ENCODE assay signal across 10 cellular contexts in genomic region chr14:76376001-76376404, GRCh38. TPM values are rescaled to one million over a fixed set of nuclear protein-coding genes. Genes with fewer than 3 reads are reported as not detected.
DNase-seq lines count a peak whose midpoint lies in the region; ATAC-seq and TF ChIP-seq lines count a peak whose summit lies in the region.
"Had no signal": no experiment of that assay in that cellular context is flagged by ENCODE, and none has a peak within 500 bp of the region (broad histone marks: within the 10 kb centered on the region; RNA-seq: fewer than 3 reads in every experiment).

ESRRB (plus strand) TSS chr14:76376137; CDS start chr14:76376402, 265 bp downstream.

- CTCF ChIA-PET in HEK293T (lab: Yijun Ruan, JAX), result interaction anchor here (0.8 kb wide), 1 partner anchor 11 kb away, joined by 3 read pairs; no protein-coding TSS in a partner anchor

- peak; percentile 59 for ATAC-seq in SK-N-SH treated with all-trans-retinoic acid at 6 μM for 48 hours
- ATAC-seq in right cardiac atrium, result peak in 1 of 2 donors; percentile 17
- no peak for ATAC-seq in HG02678 (IDR thresholded peaks at IDR 0.05; ENCODE audit: unreplicated experiment)

- peak; percentile 77 for DNase-seq in HEK293T (ENCODE audit: extremely low spot score)
- DNase-seq in right cardiac atrium, result no peak
- DNase-seq in retina, result peak; percentile 82
- no peak for DNase-seq in T-helper 9 cell
- no peak for DNase-seq in amniotic stem cell (lab: John Stamatoyannopoulos, UW)
- DNase-seq in COLO829 (ENCODE audit: low spot score), result no peak
- DNase-seq: activated CD4-positive, CD25-positive, alpha-beta regulatory T cell treated with anti-CD3 and anti-CD28 coated beads, Interleukin-2, amount 50 U/mL, for 72 hours had no signal

- H3K9me3 ChIP-seq in right cardiac atrium (ENCODE audit: control insufficient read depth, low read length), result no peaks in the 10 kb centered on the region

- H3K27ac ChIP-seq in right cardiac atrium (ENCODE audit: low read length), result no peak within 1 kb of the TSS

- H3K4me3 ChIP-seq in right cardiac atrium (ENCODE audit: low read length), result peak within 1 kb of the TSS; percentile 4

- POLR2A ChIA-PET in HEK293T (lab: Yijun Ruan, JAX), result interaction anchor here (0.5 to 0.6 kb wide), 2 partner anchors 128 to 393 kb away, joined by 3 to 4 read pairs; no protein-coding TSS in a partner anchor

- H3K27me3 ChIP-seq in right cardiac atrium (ENCODE audit: control insufficient read depth, insufficient read depth), result no peaks in the 10 kb centered on the region

- peaks cover 2% of the 10 kb centered on the region for H3K4me1 ChIP-seq in right cardiac atrium (ENCODE audit: control insufficient read depth, insufficient read depth, low read length)

- WGBS in right cardiac atrium, result 2% methylated on average over 25 of the region's 25 CpGs

- intact Hi-C loops in right cardiac atrium (cut with DNase I), result no loop called here

TF ChIP-seq in HEK293T, 16 proteins besides CTCF, POLR2A, EP300 and RAD21:
- no peak for TF ChIP-seq SP1 (IDR thresholded peaks at IDR 0.05)
- TF ChIP-seq L3MBTL2 (conservative IDR thresholded peaks at IDR 0.05), result no peak
- TF ChIP-seq SUZ12 (IDR thresholded peaks at IDR 0.05), result no peak
- no peak for TF ChIP-seq TARDBP (IDR thresholded peaks at IDR 0.05)
- no peak for TF ChIP-seq FOXK2 (IDR thresholded peaks at IDR 0.05)
- no peak for TF ChIP-seq HDGF (IDR thresholded peaks at IDR 0.05; ENCODE audit: borderline replicate concordance)
- no peak for TF ChIP-seq ARNT (IDR thresholded peaks at IDR 0.05)
- TF ChIP-seq FOXM1 (IDR thresholded peaks at IDR 0.05; ENCODE audit: borderline replicate concordance), result no peak
- TF ChIP-seq BHLHE40 (IDR thresholded peaks at IDR 0.05; ENCODE audit: borderline replicate concordance), result no peak
- no peak for TF ChIP-seq PKNOX1 (IDR thresholded peaks at IDR 0.05)
- no peak for TF ChIP-seq ELF4 (IDR thresholded peaks at IDR 0.05)
- TF ChIP-seq LEF1 (IDR thresholded peaks at IDR 0.05; ENCODE audit: borderline replicate concordance), result no peak
- TF ChIP-seq ZNF384 (IDR thresholded peaks at IDR 0.05), result no peak
- TF ChIP-seq CTBP1 (IDR thresholded peaks at IDR 0.05; ENCODE audit: borderline replicate concordance), result no peak
- no peak for TF ChIP-seq NFRKB (IDR thresholded peaks at IDR 0.05)
- no peak for TF ChIP-seq FOXA1 (IDR thresholded peaks at IDR 0.05)

TF ChIP-seq in SK-N-SH treated with all-trans-retinoic acid at 6 μM for 48 hours, 23 proteins besides CTCF, POLR2A, EP300 and RAD21:
- TF ChIP-seq CSRNP3 (CRISPR knock-in tag; IDR thresholded peaks at IDR 0.05) (no peak), SNAI2 (CRISPR knock-in tag; IDR thresholded peaks at IDR 0.05) (no peak), BACH2 (CRISPR knock-in tag; IDR thresholded peaks at IDR 0.05; ENCODE audit: borderline replicate concordance) (no peak), TCF4 (CRISPR knock-in tag; IDR thresholded peaks at IDR 0.05; ENCODE audit: borderline replicate concordance) (no peak), TOX (CRISPR knock-in tag; IDR thresholded peaks at IDR 0.05; ENCODE audit: borderline replicate concordance) (no peak), ZC3H10 (CRISPR knock-in tag; IDR thresholded peaks at IDR 0.05) (no peak), ZNF565 (CRISPR knock-in tag; conservative IDR thresholded peaks at IDR 0.05; ENCODE audit: low read depth) (no peak), ZNF70 (CRISPR knock-in tag; IDR thresholded peaks at IDR 0.05) (no peak), ZNF8 (CRISPR knock-in tag; IDR thresholded peaks at IDR 0.05) (no peak), ESRRG (CRISPR knock-in tag; IDR thresholded peaks at IDR 0.05) (no peak), ISL1 (CRISPR knock-in tag; IDR thresholded peaks at IDR 0.05) (no peak), PPARA (CRISPR knock-in tag; IDR thresholded peaks at IDR 0.05; ENCODE audit: borderline replicate concordance) (no peak), ZFP3 (CRISPR knock-in tag; IDR thresholded peaks at IDR 0.05) (no peak), TSHZ2 (CRISPR knock-in tag; IDR thresholded peaks at IDR 0.05) (no peak), OSR1 (CRISPR knock-in tag; IDR thresholded peaks at IDR 0.05) (no peak), RARB (CRISPR knock-in tag; IDR thresholded peaks at IDR 0.05) (no peak), ZFP30 (CRISPR knock-in tag; IDR thresholded peaks at IDR 0.05) (no peak), CREB5 (CRISPR knock-in tag; IDR thresholded peaks at IDR 0.05; ENCODE audit: low read depth) (no peak), ARNTL (CRISPR knock-in tag; IDR thresholded peaks at IDR 0.05; ENCODE audit: borderline replicate concordance, low read depth) (no peak), GLIS3 (CRISPR knock-in tag; IDR thresholded peaks at IDR 0.05) (no peak)

RNA-seq across cellular contexts. Expression of gene ESRRB, which starts in this region (rescaled TPM):
- 10 to 100 TPM in 2 of 4 donors, 1 to 10 TPM in 2; 8.6 to 10.3 (median 9.4) TPM for total RNA-seq in right cardiac atrium
- polyA plus RNA-seq in right cardiac atrium, result 7.2 TPM
- polyA plus RNA-seq: IgD-negative memory B cell had no signal

Comparison
In these comparisons a context has a peak if more than half of its experiments do, and no peak if none do; other contexts are left out.
1. DNase-seq: peak in HEK293T (single experiment) and retina (single experiment); none in right cardiac atrium (0 of 3), T-helper 9 cell (single experiment), amniotic stem cell (single experiment) and COLO829 (single experiment).